In the genomic region with DNA sequence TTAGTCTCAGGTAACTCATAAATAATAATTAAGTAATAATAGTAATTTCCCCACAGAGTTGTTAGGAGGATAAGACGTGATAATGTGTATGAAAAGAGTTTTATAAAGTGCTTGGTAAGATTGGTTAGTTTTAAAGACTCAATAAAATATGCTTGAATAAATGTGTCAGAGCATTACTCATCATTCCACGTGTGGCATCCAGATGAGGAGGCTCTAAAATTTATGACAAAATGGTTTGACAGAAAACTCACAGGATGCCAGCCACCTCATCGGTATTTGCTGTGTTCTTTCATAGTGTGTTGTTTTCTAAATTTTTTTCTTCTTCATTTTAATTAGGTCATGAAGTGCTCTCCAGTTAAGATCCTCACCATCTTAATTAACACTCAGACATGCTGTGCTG, we compare ENCODE assay signal across 19 cellular contexts. TPM values are rescaled to one million over a fixed set of nuclear protein-coding genes. Genes with fewer than 3 reads are reported as not detected.
DNase-seq lines count a peak whose midpoint lies in the region; ATAC-seq and TF ChIP-seq lines count a peak whose summit lies in the region.
"Had no signal": no experiment of that assay in that cellular context is flagged by ENCODE, and none has a peak within 500 bp of the region (broad histone marks: within the 10 kb centered on the region; RNA-seq: fewer than 3 reads in every experiment).

No MANE protein-coding gene starts in this region.

- H3K27me3 Mint-ChIP-seq in activated naive CD4-positive, alpha-beta T cell treated with anti-CD3 and anti-CD28 coated beads, Interleukin-2, amount 10 ng/mL, durations not matched to agents 7 days and 5 days = no peaks in the 10 kb centered on the region

- H3K9me3 ChIP-seq in gastroesophageal sphincter = no peaks in the 10 kb centered on the region
- H3K9me3 ChIP-seq: BLaER1 had no signal

- no peaks in the 10 kb centered on the region for H3K36me3 ChIP-seq in gastroesophageal sphincter
- H3K36me3 ChIP-seq: BLaER1 had no signal

- H3K4me3 Mint-ChIP-seq in activated naive CD4-positive, alpha-beta T cell treated with anti-CD3 and anti-CD28 coated beads, Interleukin-2, amount 10 ng/mL, durations not matched to agents 7 days and 5 days = no peak overlapping the region
- H3K4me3 Mint-ChIP-seq: CD8-positive, alpha-beta T cell had no signal

- no peaks in the 10 kb centered on the region for H3K36me3 Mint-ChIP-seq in activated naive CD4-positive, alpha-beta T cell treated with anti-CD3 and anti-CD28 coated beads, Interleukin-2, amount 10 ng/mL, durations not matched to agents 7 days and 5 days
- H3K36me3 Mint-ChIP-seq: CD8-positive, alpha-beta T cell had no signal

- H3K9me3 Mint-ChIP-seq in activated naive CD4-positive, alpha-beta T cell treated with anti-CD3 and anti-CD28 coated beads, Interleukin-2, amount 10 ng/mL, durations not matched to agents 7 days and 5 days = no peaks in the 10 kb centered on the region

- 57 to 65% methylated on average over 3 of the region's 3 CpGs for WGBS in gastroesophageal sphincter (ENCODE audit: low coverage in 1 of 2), 2 donors

- H3K27ac ChIP-seq in epithelial cell of prostate = peak overlapping the region; percentile 35
- H3K27ac ChIP-seq in gastroesophageal sphincter = no peak overlapping the region
- H3K27ac ChIP-seq: BLaER1 had no signal

- H3K4me1 ChIP-seq in gastroesophageal sphincter = no peaks in the 10 kb centered on the region
- H3K4me1 ChIP-seq: BLaER1 had no signal

- TF ChIP-seq EP300 in gastroesophageal sphincter (IDR thresholded peaks at IDR 0.05) = no peak

- CTCF ChIA-PET in activated naive CD4-positive, alpha-beta T cell treated with anti-CD3 and anti-CD28 coated beads, Interleukin-2, amount 10 ng/mL, durations not matched to agents 7 days and 5 days (lab: Charles Lee) = no interaction called here

- H3K27me3 ChIP-seq in gastroesophageal sphincter = no peaks in the 10 kb centered on the region
- H3K27me3 ChIP-seq: BLaER1 had no signal

- no peak overlapping the region for H3K4me3 ChIP-seq in gastroesophageal sphincter
- H3K4me3 ChIP-seq: BLaER1 had no signal

- ATAC-seq in gastroesophageal sphincter (no peak), HG03354 (IDR thresholded peaks at IDR 0.05; ENCODE audit: poor library complexity, severe bottlenecking, unreplicated experiment) (no peak)
- ATAC-seq: CD8-positive, alpha-beta T cell had no signal

- peak; percentile 17 for DNase-seq in EL
- peak; percentile 53 for DNase-seq in M059J (ENCODE audit: low read depth)
- no peak for DNase-seq in epithelial cell of prostate (ENCODE audit: low read depth, low spot score)
- DNase-seq in DMS 273 (lab: John Stamatoyannopoulos, UW; ENCODE audit: unreplicated experiment) = no peak
- no peak for DNase-seq in activated naive CD4-positive, alpha-beta T cell treated with anti-CD3 and anti-CD28 coated beads, Interleukin-2, amount 10 ng/mL, durations not matched to agents 7 days and 5 days
- DNase-seq: CD8-positive, alpha-beta T cell; DND-41; HCEC 1CT; KBM-7; NCI-H1048; NCI-H146; NCI-H2081; NCI-H748 treated with DMSO at 0.1 percent for 48 hours; SW 1271 had no signal

- no peaks in the 10 kb centered on the region for H3K4me1 Mint-ChIP-seq in activated naive CD4-positive, alpha-beta T cell treated with anti-CD3 and anti-CD28 coated beads, Interleukin-2, amount 10 ng/mL, durations not matched to agents 7 days and 5 days

- H3K27ac Mint-ChIP-seq in activated naive CD4-positive, alpha-beta T cell treated with anti-CD3 and anti-CD28 coated beads, Interleukin-2, amount 10 ng/mL, durations not matched to agents 7 days and 5 days = no peak overlapping the region
- H3K27ac Mint-ChIP-seq: CD8-positive, alpha-beta T cell had no signal

- TF ChIP-seq CTCF in gastroesophageal sphincter (IDR thresholded peaks at IDR 0.05) = no peak

- no peak for TF ChIP-seq POLR2A in gastroesophageal sphincter (IDR thresholded peaks at IDR 0.05)

RNA-seq across cellular contexts. Expression of gene SPAG17, which starts 19.1 kb away (rescaled TPM):
- not detected in 2 replicates for total RNA-seq in M059J (2014; rRNA removed; shearing (Covaris generic))
- 1 to 10 TPM in 1 of 4 donors, under 1 TPM in 3; 0.13 to 2.2 (median 0.42) TPM for total RNA-seq in gastroesophageal sphincter
- total RNA-seq: CD8-positive, alpha-beta T cell; NCI-H460; SK-MEL-5 had no signal

Comparison
In these comparisons a context has a peak if more than half of its experiments do, and no peak if none do; other contexts are left out.
1. DNase-seq: peak in EL (single experiment) and M059J (single experiment); none in epithelial cell of prostate (single experiment), DMS 273 (single experiment) and activated naive CD4-positive, alpha-beta T cell treated with anti-CD3 and anti-CD28 coated beads, Interleukin-2, amount 10 ng/mL, durations not matched to agents 7 days and 5 days (single experiment).